13 cellular contexts compared by ENCODE assay signal in genomic region chrX:103830848-103831247, GRCh38. TPM values are rescaled to one million over a fixed set of nuclear protein-coding genes. Genes with fewer than 3 reads are reported as not detected.
DNase-seq lines count a peak whose midpoint lies in the region; ATAC-seq and TF ChIP-seq lines count a peak whose summit lies in the region.
"Had no signal": no experiment of that assay in that cellular context is flagged by ENCODE, and none has a peak within 500 bp of the region (broad histone marks: within the 10 kb centered on the region; RNA-seq: fewer than 3 reads in every experiment).

No MANE protein-coding gene starts in this region.

- no peak for TF ChIP-seq POLR2A in heart left ventricle (IDR thresholded peaks at IDR 0.05)
- no peak for TF ChIP-seq POLR2A in uterus (IDR thresholded peaks at IDR 0.05)

- H3K4me1 ChIP-seq in heart left ventricle (peaks cover 0 to 11% (median 0%) of the 10 kb centered on the region in 12 donors), muscle layer of duodenum (ENCODE audit: control insufficient read depth in 1 of 2, insufficient read depth in 2 of 2, low read length in 2 of 2) (no peaks in the 10 kb centered on the region), uterus (peaks cover 0 to 6% of the 10 kb centered on the region in 2 donors)
- H3K4me1 ChIP-seq: HAP-1, lower lobe of right lung had no signal

- no peaks in the 10 kb centered on the region for H3K9me3 Mint-ChIP-seq in activated CD8-positive, alpha-beta memory T cell treated with anti-CD3 and anti-CD28 coated beads, Interleukin-2, amount 10 ng/mL, durations not matched to agents 7 days and 5 days (ENCODE audit: low read depth)
- H3K9me3 Mint-ChIP-seq: activated T-cell treated with anti-CD3 and anti-CD28 coated beads, Interleukin-2, amount 50 U/mL, for 72 hours had no signal

- H3K36me3 Mint-ChIP-seq in activated CD8-positive, alpha-beta memory T cell treated with anti-CD3 and anti-CD28 coated beads, Interleukin-2, amount 10 ng/mL, durations not matched to agents 7 days and 5 days: no peaks in the 10 kb centered on the region

- H3K4me3 Mint-ChIP-seq in activated CD8-positive, alpha-beta memory T cell treated with anti-CD3 and anti-CD28 coated beads, Interleukin-2, amount 10 ng/mL, durations not matched to agents 7 days and 5 days: no peak overlapping the region

- CTCF ChIA-PET in activated CD8-positive, alpha-beta memory T cell treated with anti-CD3 and anti-CD28 coated beads, Interleukin-2, amount 10 ng/mL, durations not matched to agents 7 days and 5 days (lab: Charles Lee): interaction anchor here (2.1 to 2.5 kb wide), 2 partner anchors 11 to 14 kb away, joined by 6 to 12 read pairs; no protein-coding TSS in a partner anchor

- H3K27me3 ChIP-seq in heart left ventricle (peaks cover 0 to 35% (median 0%) of the 10 kb centered on the region in 9 donors), muscle layer of duodenum (ENCODE audit: low read depth, low read length) (no peaks in the 10 kb centered on the region), uterus (peaks cover 0 to 4% of the 10 kb centered on the region in 2 donors)

- peak overlapping the region in 10 of 12 donors; percentile 53 to 95 (median 86) for H3K27ac ChIP-seq in heart left ventricle
- no peak overlapping the region for H3K27ac ChIP-seq in muscle layer of duodenum (ENCODE audit: low read length)
- H3K27ac ChIP-seq in uterus: peak overlapping the region; percentile 5 to 88
- H3K27ac ChIP-seq: lower lobe of right lung, neutrophil, skin epidermis had no signal

- H3K27me3 Mint-ChIP-seq in activated CD8-positive, alpha-beta memory T cell treated with anti-CD3 and anti-CD28 coated beads, Interleukin-2, amount 10 ng/mL, durations not matched to agents 7 days and 5 days: peaks cover 13% of the 10 kb centered on the region

- intact Hi-C loops in heart left ventricle (cut with DNase I): no loop called here
- intact Hi-C loops in cardiac septum (cut with DNase I): loop anchor here (5.0 kb wide), 1 partner anchor 281 kb away; the partner anchor contains the start of gene ZCCHC18
- intact Hi-C loops in uterus (cut with DNase I; ENCODE audit: low total_unique reads): no loop called here

- WGBS in heart left ventricle, 4 donors: 60 to 69% (median 65%) methylated on average over 7 of the region's 7 CpGs

- peak; percentile 51 to 65 (median 60) for ATAC-seq in heart left ventricle
- ATAC-seq in activated CD8-positive, alpha-beta memory T cell treated with anti-CD3 and anti-CD28 coated beads, Interleukin-2, amount 10 ng/mL, durations not matched to agents 7 days and 5 days: no peak

- H3K4me1 Mint-ChIP-seq in activated CD8-positive, alpha-beta memory T cell treated with anti-CD3 and anti-CD28 coated beads, Interleukin-2, amount 10 ng/mL, durations not matched to agents 7 days and 5 days: peaks cover 7% of the 10 kb centered on the region

- DNase-seq in heart left ventricle: peak in 1 of 5 donors; percentile 26
- no peak for DNase-seq in cardiac septum (ENCODE audit: low spot score)
- DNase-seq in cerebellar cortex (ENCODE audit: low spot score): peak; percentile 71
- no peak for DNase-seq in uterus
- no peak for DNase-seq in NCI-H2081 treated with DMSO at 0.1 percent for 48 hours (lab: John Stamatoyannopoulos, UW)
- DNase-seq in activated CD8-positive, alpha-beta memory T cell treated with anti-CD3 and anti-CD28 coated beads, Interleukin-2, amount 10 ng/mL, durations not matched to agents 7 days and 5 days: no peak
- DNase-seq in NCI-H187 (lab: John Stamatoyannopoulos, UW): no peak

- H3K9me3 ChIP-seq in heart left ventricle: no peaks in the 10 kb centered on the region
- H3K9me3 ChIP-seq in muscle layer of duodenum (ENCODE audit: control insufficient read depth in 1 of 2, low read length in 2 of 2): no peaks in the 10 kb centered on the region
- H3K9me3 ChIP-seq in uterus: no peaks in the 10 kb centered on the region
- H3K9me3 ChIP-seq: HAP-1, lower lobe of right lung, neutrophil had no signal

- H3K36me3 ChIP-seq in heart left ventricle (no peaks in the 10 kb centered on the region), muscle layer of duodenum (ENCODE audit: control insufficient read depth in 1 of 2, insufficient read depth in 2 of 2, low read length in 2 of 2) (no peaks in the 10 kb centered on the region), uterus (no peaks in the 10 kb centered on the region)
- H3K36me3 ChIP-seq: HAP-1, lower lobe of right lung, neutrophil had no signal

- no peak overlapping the region for H3K27ac Mint-ChIP-seq in activated CD8-positive, alpha-beta memory T cell treated with anti-CD3 and anti-CD28 coated beads, Interleukin-2, amount 10 ng/mL, durations not matched to agents 7 days and 5 days
- H3K27ac Mint-ChIP-seq: activated T-cell treated with anti-CD3 and anti-CD28 coated beads, Interleukin-2, amount 50 U/mL, for 72 hours had no signal

- no peak for TF ChIP-seq CTCF in heart left ventricle (IDR thresholded peaks at IDR 0.05)
- TF ChIP-seq CTCF in uterus (IDR thresholded peaks at IDR 0.05): no peak

- peak overlapping the region in 10 of 12 donors; percentile 43 to 89 (median 64) for H3K4me3 ChIP-seq in heart left ventricle
- peak overlapping the region; percentile 56 to 63 for H3K4me3 ChIP-seq in muscle layer of duodenum (ENCODE audit: low read depth in 1 of 2, low read length in 2 of 2)
- peak overlapping the region in 1 of 2 donors; percentile 68 for H3K4me3 ChIP-seq in uterus

RNA-seq across cellular contexts. Expression of gene RAB9B, which starts 1.2 kb away (rescaled TPM):
- total RNA-seq in heart left ventricle: 10 to 100 TPM in 8 of 9 donors, 1 to 10 TPM in 1; 7.6 to 44.7 (median 28.4) TPM
- polyA plus RNA-seq in heart left ventricle: 1 to 10 TPM; 6.8 to 8.3 TPM
- 38.0 TPM for total RNA-seq in cardiac septum
- total RNA-seq in uterus: 10 to 100 TPM in 2 of 4 donors, 1 to 10 TPM in 2; 7.2 to 14.9 (median 11.3) TPM
- total RNA-seq in activated CD8-positive, alpha-beta memory T cell treated with anti-CD3 and anti-CD28 coated beads, Interleukin-2, amount 10 ng/mL, durations not matched to agents 7 days and 5 days: under 1 TPM; 0.19 to 0.26 TPM

RNA-seq across cellular contexts. Expression of gene PLP1, which starts 54.2 kb away (rescaled TPM):
- 10 to 100 TPM in 1 of 9 donors, 1 to 10 TPM in 8; 1.2 to 12.5 (median 4.1) TPM for total RNA-seq in heart left ventricle
- 1 to 10 TPM; 1.5 to 2.9 TPM for polyA plus RNA-seq in heart left ventricle
- total RNA-seq in cardiac septum: 2.2 TPM
- total RNA-seq in uterus: 10 to 100 TPM in 1 of 4 donors, 1 to 10 TPM in 2, under 1 TPM in 1; 0.88 to 41.0 (median 2.0) TPM
- not detected for total RNA-seq in activated CD8-positive, alpha-beta memory T cell treated with anti-CD3 and anti-CD28 coated beads, Interleukin-2, amount 10 ng/mL, durations not matched to agents 7 days and 5 days
- total RNA-seq: activated T-cell treated with anti-CD3 and anti-CD28 coated beads, Interleukin-2, amount 50 U/mL, for 72 hours had no signal

Comparison
In these comparisons a context has a peak if more than half of its experiments do, and no peak if none do; other contexts are left out.
1. RNA of gene RAB9B, which starts 1.2 kb away (total RNA-seq): 38.0 TPM in cardiac septum (single experiment), 7.6 to 44.7 TPM in heart left ventricle and 7.2 to 14.9 TPM in uterus; 0.19 to 0.26 TPM in activated CD8-positive, alpha-beta memory T cell treated with anti-CD3 and anti-CD28 coated beads, Interleukin-2, amount 10 ng/mL, durations not matched to agents 7 days and 5 days; every median in the first group is over 4 times any median in the second.